Comparison of ENCODE assay signal across 9 cellular contexts in genomic region chr6:44004625-44005506, GRCh38.
DNase-seq lines count a peak whose midpoint lies in the region; ATAC-seq, FAIRE-seq and TF ChIP-seq lines count a peak whose summit lies in the region.
"Had no signal": no experiment of that assay in that cellular context is flagged by ENCODE, and none has a peak within 500 bp of the region (broad histone marks: within the 10 kb centered on the region; RNA-seq: fewer than 3 reads in every experiment).

No MANE protein-coding gene starts in this region.

- DNase-seq in A549 (ENCODE audit: low read depth in 1 of 2, low spot score in 1 of 2) (peak in 1 of 2 experiments; percentile 39), GM12865 (ENCODE audit: low read depth) (peak; percentile 48), RPMI7951 (ENCODE audit: low read depth) (peak; percentile 80), foreskin melanocyte (peak; percentile 21), NOMO-1 treated with dmso at 0.1 percent for 144 hours (lab: John Stamatoyannopoulos, UW; ENCODE audit: unreplicated experiment) (no peak), lower lobe of right lung (no peak), KG1 (lab: John Stamatoyannopoulos, UW) (no peak)
- DNase-seq in effector CD8-positive, alpha-beta T cell (lab: John Stamatoyannopoulos, UW), result no peak

- intact Hi-C loops in lower lobe of right lung (cut with DNase I), result no loop called here

- peak; percentile 33; the same call in 2 of the 3 replicates for TF ChIP-seq CTCF in A549 (IDR thresholded peaks at IDR 0.05)
- TF ChIP-seq CTCF in GM12865 (IDR thresholded peaks at IDR 0.05; ENCODE audit: insufficient read depth, low read depth, low read length, missing control alignments), result peak; percentile 40
- no peak for TF ChIP-seq CTCF in lower lobe of right lung (IDR thresholded peaks at IDR 0.05)

- no peak for TF ChIP-seq POLR2A in A549 (IDR thresholded peaks at IDR 0.05; ENCODE audit: low read length)

- TF ChIP-seq RAD21 in A549 (conservative IDR thresholded peaks at IDR 0.05 in 1 of 2, IDR thresholded peaks at IDR 0.05 in 1 of 2), result peak; percentile 46 to 58

- peaks cover 40% of the 10 kb centered on the region for H3K27me3 ChIP-seq in lower lobe of right lung (ENCODE audit: low read depth)

- H3K9me3 ChIP-seq in A549 (no peaks in the 10 kb centered on the region), lower lobe of right lung (no peaks in the 10 kb centered on the region)

- no peaks in the 10 kb centered on the region for H3K36me3 ChIP-seq in lower lobe of right lung

- 40% methylated on average over 3 of the region's 7 CpGs for WGBS in A549 (ENCODE audit: missing lambda C conversion rate)

- H3K4me1 ChIP-seq in A549, result peaks cover 80% of the 10 kb centered on the region
- H3K4me1 ChIP-seq in lower lobe of right lung, result peaks cover 14% of the 10 kb centered on the region

- CTCF ChIA-PET in A549 (lab: Yijun Ruan, JAX), result interaction anchor here (0.9 to 2.8 kb wide), 14 partner anchors 11 to 338 kb away, joined by 3 to 19 read pairs (median 5); partner anchors contain the start of gene VEGFA

- peak overlapping the region; percentile 100 for H3K4me2 ChIP-seq in A549

- H3K4me3 ChIP-seq in A549, result no peak overlapping the region
- no peak overlapping the region for H3K4me3 ChIP-seq in GM12865 (ENCODE audit: low read depth, low read length)
- no peak overlapping the region for H3K4me3 ChIP-seq in lower lobe of right lung

- TF ChIP-seq EP300 in A549 (IDR thresholded peaks at IDR 0.05), result no peak

- H3K27ac ChIP-seq in A549, result peak overlapping the region; percentile 100
- no peak overlapping the region for H3K27ac ChIP-seq in lower lobe of right lung

- ATAC-seq in A549 (peak in 1 of 2 experiments; percentile 21; a peak in 2 of 6 replicates), lower lobe of right lung (no peak)
- ATAC-seq: activated naive CD4-positive, alpha-beta T cell treated with anti-CD3 and anti-CD28 coated beads, Interleukin-2, amount 50 U/mL, for 72 hours had no signal

- POLR2A ChIA-PET in A549 (lab: Yijun Ruan, JAX), result no interaction called here

- FAIRE-seq in A549 (lab: Jason Lieb, UNC), result no peak

TF ChIP-seq in A549, 52 proteins besides CTCF, POLR2A, EP300 and RAD21:
- no peak for TF ChIP-seq HDAC2 (IDR thresholded peaks at IDR 0.05)
- no peak for TF ChIP-seq HEYL (CRISPR knock-in tag; IDR thresholded peaks at IDR 0.05)
- no peak for TF ChIP-seq ZC3H11A (IDR thresholded peaks at IDR 0.05)
- peak; percentile 51; the same call in 2 of the 3 replicates for TF ChIP-seq SMC3 (IDR thresholded peaks at IDR 0.05)

Comparison
In these comparisons a context has a peak if more than half of its experiments do, and no peak if none do; other contexts are left out.
1. DNase-seq: peak in GM12865 (single experiment), RPMI7951 (single experiment) and foreskin melanocyte (single experiment); none in NOMO-1 treated with dmso at 0.1 percent for 144 hours (single experiment), effector CD8-positive, alpha-beta T cell (single experiment), lower lobe of right lung (single experiment) and KG1 (single experiment).